In genomic region chr16:24319415-24319814, GRCh38 we compare ENCODE assay signal across 3 cellular contexts.
TF ChIP-seq lines count a peak whose summit lies in the region.

No MANE protein-coding gene starts in this region.

TF ChIP-seq in A549, 52 proteins besides CTCF, POLR2A, EP300 and RAD21:
- TF ChIP-seq HMGXB4 (CRISPR knock-in tag; IDR thresholded peaks at IDR 0.05; ENCODE audit: borderline replicate concordance) (no peak), PBX3 (IDR thresholded peaks at IDR 0.05) (no peak), ZC3H11A (IDR thresholded peaks at IDR 0.05) (peak; percentile 49)
TF ChIP-seq in A549: peak in this region for 1.

TF ChIP-seq in HEK293, 187 proteins besides CTCF, POLR2A, EP300 and RAD21 (continued from another document and continues in another):
- TF ChIP-seq ZNF518A (tag by site-specific recombination; conservative IDR thresholded peaks at IDR 0.05; ENCODE audit: low read depth) (peak; percentile 58), ZNF777 (tag by site-specific recombination; IDR thresholded peaks at IDR 0.05; ENCODE audit: borderline replicate concordance) (no peak), PRDM2 (tag by site-specific recombination; IDR thresholded peaks at IDR 0.05; ENCODE audit: borderline replicate concordance) (no peak), ZNF214 (tag by site-specific recombination; IDR thresholded peaks at IDR 0.05; ENCODE audit: borderline replicate concordance) (no peak), ZNF664 (tag by site-specific recombination; IDR thresholded peaks at IDR 0.05) (peak; percentile 24; the same call in 1 of the 2 replicates), PRDM4 (tag by site-specific recombination; IDR thresholded peaks at IDR 0.05) (no peak)

TF ChIP-seq in H1, 55 proteins besides CTCF, POLR2A, EP300 and RAD21 (continued from another document):
- no peak for TF ChIP-seq ATF3 (IDR thresholded peaks at IDR 0.05; ENCODE audit: insufficient read depth, low read depth, low read length)
- no peak for TF ChIP-seq SIX5 (IDR thresholded peaks at IDR 0.05; ENCODE audit: low read depth, low read length)
- no peak for TF ChIP-seq E2F6 (IDR thresholded peaks at IDR 0.05)
- no peak for TF ChIP-seq YY1 (IDR thresholded peaks at IDR 0.05; ENCODE audit: low read depth, low read length)
- TF ChIP-seq KDM1A (IDR thresholded peaks at IDR 0.05; ENCODE audit: borderline replicate concordance, low read length) = no peak
- no peak for TF ChIP-seq RNF2 (IDR thresholded peaks at IDR 0.05; ENCODE audit: borderline replicate concordance, low read depth, low read length, missing control alignments, poor library complexity, severe bottlenecking)
- TF ChIP-seq BRCA1 (IDR thresholded peaks at IDR 0.05; ENCODE audit: low read depth, low read length) = no peak
- TF ChIP-seq BACH1 (IDR thresholded peaks at IDR 0.05; ENCODE audit: low read length) = no peak
